ENCODE assay signal across 22 cellular contexts in genomic region chr1:226441629-226442028, GRCh38.
"Had no signal": no experiment of that assay in that cellular context is flagged by ENCODE, and none has a peak within 500 bp of the region (broad histone marks: within the 10 kb centered on the region; RNA-seq: fewer than 3 reads in every experiment).

No MANE protein-coding gene starts in this region.

- DNase-seq: Kasumi-1, MM.1S, NCI-H1092 treated with DMSO at 0.1 percent for 48 hours, NCI-H1436, NCI-H187, NCI-H2029, NCI-H2081 treated with DMSO at 0.1 percent for 48 hours, NCI-H2171 treated with DMSO at 0.1 percent for 48 hours, NCI-H524, NCI-H526 treated with DMSO at 0.1 percent for 48 hours, NCI-H774, PC-3, SHP77, SJCRH30, SW 1271, T-cell had no signal

- H3K36me3 ChIP-seq: SJCRH30 had no signal

- ATAC-seq: K562, Panc1, PC-3, SK-N-SH treated with all-trans-retinoic acid at 6 μM for 48 hours, T-cell had no signal

- H3K27ac ChIP-seq: HL-60, KMS-11, RWPE1, SJCRH30 had no signal

- H3K4me3 ChIP-seq: K562, SJCRH30 had no signal

- H3K27me3 ChIP-seq: SJCRH30 had no signal

- H3K4me1 ChIP-seq: SJCRH30 had no signal
